Comparison of ENCODE assay signal across 29 cellular contexts in the genomic region with DNA sequence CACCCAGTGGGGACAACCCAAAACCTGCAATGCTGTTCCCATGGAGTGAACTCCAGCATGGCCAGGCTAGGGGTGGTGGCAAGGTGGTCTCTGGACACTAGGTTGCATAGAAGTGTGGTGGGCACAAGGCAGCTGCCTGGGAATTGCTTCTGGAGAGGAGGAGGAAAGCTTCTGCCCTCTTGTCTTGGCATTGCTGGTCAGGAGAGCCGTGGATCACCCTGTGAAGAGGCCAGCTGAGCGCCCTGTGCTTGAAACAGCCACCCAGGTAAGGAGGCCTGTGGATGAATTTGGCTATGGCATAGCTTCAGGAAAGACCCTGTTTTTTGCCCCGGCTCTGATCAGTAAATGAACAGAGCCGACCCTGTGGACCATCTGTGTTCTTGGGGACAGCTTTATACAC.
"Had no signal": no experiment of that assay in that cellular context is flagged by ENCODE, and none has a peak within 500 bp of the region (broad histone marks: within the 10 kb centered on the region; RNA-seq: fewer than 3 reads in every experiment).

No MANE protein-coding gene starts in this region.

- FAIRE-seq: islet of Langerhans had no signal

- DNase-seq: head of caudate nucleus; hippocampal formation; immature natural killer cell; left ventricle myocardium inferior; mesendoderm; naive B cell; natural killer cell; nephron progenitor cell; occipital lobe; right lobe of liver; stimulated activated CD4-positive, alpha-beta T cell treated with anti-CD3 and anti-CD28 coated beads, Interleukin-12 subunit alpha, Interleukin-12 subunit beta, amount 100 ng/mL, for 4 hours; stimulated activated CD4-positive, alpha-beta T cell treated with anti-CD3 and anti-CD28 coated beads, Interleukin-15, amount 100 ng/mL, for 24 hours; stimulated activated CD4-positive, alpha-beta T cell treated with anti-CD3 and anti-CD28 coated beads, Interleukin-2, amount 100 ng/mL, for 24 hours; stimulated activated CD4-positive, alpha-beta T cell treated with anti-CD3 and anti-CD28 coated beads, Interleukin-4, amount 100 ng/mL, for 1 hour; stimulated activated naive CD4-positive, alpha-beta T cell treated with Interleukin-2 at 50 U/mL for 16 hours; tibial artery; trophoblast cell; upper lobe of right lung; uterus had no signal

- H3K4me1 Mint-ChIP-seq: immature natural killer cell, natural killer cell had no signal

- H3K36me3 ChIP-seq: left ventricle myocardium inferior, neural progenitor cell, neutrophil, right atrium auricular region, right lobe of liver, suprapubic skin, thoracic aorta, tibial artery, upper lobe of right lung, uterus had no signal

- H3K27ac ChIP-seq: left ventricle myocardium inferior, neural progenitor cell, neutrophil, parathyroid adenoma, right atrium auricular region, right lobe of liver, suprapubic skin, thoracic aorta, tibial artery, upper lobe of right lung, uterus had no signal

- ATAC-seq: natural killer cell, right lobe of liver, upper lobe of right lung had no signal

- H3K4me3 Mint-ChIP-seq: immature natural killer cell, mesothelial cell of epicardium, naive B cell, natural killer cell, nephron progenitor cell, neural progenitor cell had no signal

- H3K27ac Mint-ChIP-seq: immature natural killer cell, mesothelial cell of epicardium, natural killer cell, nephron progenitor cell, neural progenitor cell had no signal

- H3K4me1 ChIP-seq: parathyroid adenoma, right atrium auricular region, suprapubic skin, tibial artery, upper lobe of right lung, uterus had no signal

- H3K9me3 Mint-ChIP-seq: immature natural killer cell, mesothelial cell of epicardium, naive B cell, natural killer cell, nephron progenitor cell, neural progenitor cell had no signal

- H3K36me3 Mint-ChIP-seq: immature natural killer cell, mesothelial cell of epicardium, naive B cell, natural killer cell, neural progenitor cell had no signal

- H3K9me3 ChIP-seq: left ventricle myocardium inferior, neutrophil, right atrium auricular region, right lobe of liver, suprapubic skin, thoracic aorta, tibial artery, upper lobe of right lung, uterus had no signal

- H3K4me3 ChIP-seq: left ventricle myocardium inferior, lung, neural progenitor cell, right atrium auricular region, right lobe of liver, smooth muscle cell, suprapubic skin, thoracic aorta, tibial artery, upper lobe of right lung, uterus had no signal

- H3K27me3 ChIP-seq: neural progenitor cell, neutrophil, right atrium auricular region, right lobe of liver, suprapubic skin, upper lobe of right lung, uterus had no signal
